1 cellular context compared by ENCODE assay signal in the genomic region with DNA sequence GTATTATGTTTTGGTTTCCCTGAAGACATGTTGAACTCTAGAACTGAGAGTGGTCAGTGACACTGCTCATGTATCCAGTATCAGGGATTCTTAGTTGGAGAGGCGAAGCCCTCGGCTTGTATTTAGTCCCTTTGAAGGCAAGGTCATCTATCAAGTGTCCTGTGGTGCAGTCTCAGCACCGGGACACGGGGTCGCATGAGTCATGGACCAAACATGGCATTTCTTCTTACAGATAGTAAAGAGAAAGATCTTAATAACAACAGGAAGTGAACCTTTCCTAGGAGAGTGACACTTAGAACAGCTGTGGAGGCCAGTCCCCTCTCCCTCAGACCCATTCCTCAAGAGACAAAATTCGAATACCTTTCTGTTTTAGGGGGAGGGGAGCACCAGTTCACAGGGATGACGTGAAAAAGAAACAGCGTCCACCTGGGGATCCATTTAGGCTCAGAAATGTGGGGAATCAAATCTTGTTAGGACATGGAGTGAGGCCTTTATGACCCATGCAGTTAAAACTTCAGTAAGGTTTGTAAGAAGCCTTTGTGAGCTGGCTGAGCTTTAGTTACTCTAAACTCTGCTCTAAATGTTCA.
TF ChIP-seq lines count a peak whose summit lies in the region.

No MANE protein-coding gene starts in this region.

TF ChIP-seq in K562, 482 proteins besides CTCF, POLR2A, EP300 and RAD21 (continued from another document):
- TF ChIP-seq, protein P1, sequence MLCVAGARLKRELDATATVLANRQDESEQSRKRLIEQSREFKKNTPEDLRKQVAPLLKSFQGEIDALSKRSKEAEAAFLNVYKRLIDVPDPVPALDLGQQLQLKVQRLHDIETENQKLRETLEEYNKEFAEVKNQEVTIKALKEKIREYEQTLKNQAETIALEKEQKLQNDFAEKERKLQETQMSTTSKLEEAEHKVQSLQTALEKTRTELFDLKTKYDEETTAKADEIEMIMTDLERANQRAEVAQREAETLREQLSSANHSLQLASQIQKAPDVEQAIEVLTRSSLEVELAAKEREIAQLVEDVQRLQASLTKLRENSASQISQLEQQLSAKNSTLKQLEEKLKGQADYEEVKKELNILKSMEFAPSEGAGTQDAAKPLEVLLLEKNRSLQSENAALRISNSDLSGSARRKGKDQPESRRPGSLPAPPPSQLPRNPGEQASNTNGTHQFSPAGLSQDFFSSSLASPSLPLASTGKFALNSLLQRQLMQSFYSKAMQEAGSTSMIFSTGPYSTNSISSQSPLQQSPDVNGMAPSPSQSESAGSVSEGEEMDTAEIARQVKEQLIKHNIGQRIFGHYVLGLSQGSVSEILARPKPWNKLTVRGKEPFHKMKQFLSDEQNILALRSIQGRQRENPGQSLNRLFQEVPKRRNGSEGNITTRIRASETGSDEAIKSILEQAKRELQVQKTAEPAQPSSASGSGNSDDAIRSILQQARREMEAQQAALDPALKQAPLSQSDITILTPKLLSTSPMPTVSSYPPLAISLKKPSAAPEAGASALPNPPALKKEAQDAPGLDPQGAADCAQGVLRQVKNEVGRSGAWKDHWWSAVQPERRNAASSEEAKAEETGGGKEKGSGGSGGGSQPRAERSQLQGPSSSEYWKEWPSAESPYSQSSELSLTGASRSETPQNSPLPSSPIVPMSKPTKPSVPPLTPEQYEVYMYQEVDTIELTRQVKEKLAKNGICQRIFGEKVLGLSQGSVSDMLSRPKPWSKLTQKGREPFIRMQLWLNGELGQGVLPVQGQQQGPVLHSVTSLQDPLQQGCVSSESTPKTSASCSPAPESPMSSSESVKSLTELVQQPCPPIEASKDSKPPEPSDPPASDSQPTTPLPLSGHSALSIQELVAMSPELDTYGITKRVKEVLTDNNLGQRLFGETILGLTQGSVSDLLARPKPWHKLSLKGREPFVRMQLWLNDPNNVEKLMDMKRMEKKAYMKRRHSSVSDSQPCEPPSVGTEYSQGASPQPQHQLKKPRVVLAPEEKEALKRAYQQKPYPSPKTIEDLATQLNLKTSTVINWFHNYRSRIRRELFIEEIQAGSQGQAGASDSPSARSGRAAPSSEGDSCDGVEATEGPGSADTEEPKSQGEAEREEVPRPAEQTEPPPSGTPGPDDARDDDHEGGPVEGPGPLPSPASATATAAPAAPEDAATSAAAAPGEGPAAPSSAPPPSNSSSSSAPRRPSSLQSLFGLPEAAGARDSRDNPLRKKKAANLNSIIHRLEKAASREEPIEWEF (CRISPR knock-in tag; IDR thresholded peaks at IDR 0.05) = no peak
- TF ChIP-seq SUPT5H (IDR thresholded peaks at IDR 0.05) (peak; percentile 72), KAT2B (IDR thresholded peaks at IDR 0.05; ENCODE audit: low read depth, low read length) (no peak), OTX1 (CRISPR knock-in tag; IDR thresholded peaks at IDR 0.05) (no peak), XRCC3 (IDR thresholded peaks at IDR 0.05) (no peak), ETV1 (tag; conservative IDR thresholded peaks at IDR 0.05; ENCODE audit: low read depth) (peak; percentile 71), CBFB (CRISPR knock-in tag; IDR thresholded peaks at IDR 0.05) (no peak), TFAM (CRISPR knock-in tag; conservative IDR thresholded peaks at IDR 0.05) (no peak), FOXA3 (CRISPR knock-in tag; conservative IDR thresholded peaks at IDR 0.05 in 1 of 2, IDR thresholded peaks at IDR 0.05 in 1 of 2) (no peak), RBM25 (IDR thresholded peaks at IDR 0.05; ENCODE audit: low read depth, low read length, severe bottlenecking) (no peak), BRD9 (IDR thresholded peaks at IDR 0.05; ENCODE audit: low read depth, partially characterized antibody) (peak; percentile 88), MYNN (IDR thresholded peaks at IDR 0.05) (peak; percentile 76; the same call in 1 of the 2 replicates), MYNN (CRISPR knock-in tag; IDR thresholded peaks at IDR 0.05) (no peak), ZNF444 (CRISPR knock-in tag; IDR thresholded peaks at IDR 0.05) (no peak), ELF4 (CRISPR knock-in tag; IDR thresholded peaks at IDR 0.05) (peak; percentile 21; the same call in 1 of the 2 replicates), LEF1 (IDR thresholded peaks at IDR 0.05) (peak; percentile 91), BRCA1 (IDR thresholded peaks at IDR 0.05) (no peak), BRCA1 (CRISPR knock-in tag; IDR thresholded peaks at IDR 0.05) (no peak), TCF7L2 (IDR thresholded peaks at IDR 0.05; ENCODE audit: low read depth, low read length) (no peak)
- TF ChIP-seq, protein P2, sequence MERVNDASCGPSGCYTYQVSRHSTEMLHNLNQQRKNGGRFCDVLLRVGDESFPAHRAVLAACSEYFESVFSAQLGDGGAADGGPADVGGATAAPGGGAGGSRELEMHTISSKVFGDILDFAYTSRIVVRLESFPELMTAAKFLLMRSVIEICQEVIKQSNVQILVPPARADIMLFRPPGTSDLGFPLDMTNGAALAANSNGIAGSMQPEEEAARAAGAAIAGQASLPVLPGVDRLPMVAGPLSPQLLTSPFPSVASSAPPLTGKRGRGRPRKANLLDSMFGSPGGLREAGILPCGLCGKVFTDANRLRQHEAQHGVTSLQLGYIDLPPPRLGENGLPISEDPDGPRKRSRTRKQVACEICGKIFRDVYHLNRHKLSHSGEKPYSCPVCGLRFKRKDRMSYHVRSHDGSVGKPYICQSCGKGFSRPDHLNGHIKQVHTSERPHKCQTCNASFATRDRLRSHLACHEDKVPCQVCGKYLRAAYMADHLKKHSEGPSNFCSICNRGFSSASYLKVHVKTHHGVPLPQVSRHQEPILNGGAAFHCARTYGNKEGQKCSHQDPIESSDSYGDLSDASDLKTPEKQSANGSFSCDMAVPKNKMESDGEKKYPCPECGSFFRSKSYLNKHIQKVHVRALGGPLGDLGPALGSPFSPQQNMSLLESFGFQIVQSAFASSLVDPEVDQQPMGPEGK (CRISPR knock-in tag; IDR thresholded peaks at IDR 0.05; ENCODE audit: borderline replicate concordance) = peak; percentile 29; the same call in 1 of the 2 replicates
- TF ChIP-seq, protein P3, sequence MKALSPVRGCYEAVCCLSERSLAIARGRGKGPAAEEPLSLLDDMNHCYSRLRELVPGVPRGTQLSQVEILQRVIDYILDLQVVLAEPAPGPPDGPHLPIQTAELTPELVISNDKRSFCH (CRISPR knock-in tag; IDR thresholded peaks at IDR 0.05) = no peak
- TF ChIP-seq, protein P3 (tag; IDR thresholded peaks at IDR 0.05) = peak; percentile 78
- TF ChIP-seq, protein P4, sequence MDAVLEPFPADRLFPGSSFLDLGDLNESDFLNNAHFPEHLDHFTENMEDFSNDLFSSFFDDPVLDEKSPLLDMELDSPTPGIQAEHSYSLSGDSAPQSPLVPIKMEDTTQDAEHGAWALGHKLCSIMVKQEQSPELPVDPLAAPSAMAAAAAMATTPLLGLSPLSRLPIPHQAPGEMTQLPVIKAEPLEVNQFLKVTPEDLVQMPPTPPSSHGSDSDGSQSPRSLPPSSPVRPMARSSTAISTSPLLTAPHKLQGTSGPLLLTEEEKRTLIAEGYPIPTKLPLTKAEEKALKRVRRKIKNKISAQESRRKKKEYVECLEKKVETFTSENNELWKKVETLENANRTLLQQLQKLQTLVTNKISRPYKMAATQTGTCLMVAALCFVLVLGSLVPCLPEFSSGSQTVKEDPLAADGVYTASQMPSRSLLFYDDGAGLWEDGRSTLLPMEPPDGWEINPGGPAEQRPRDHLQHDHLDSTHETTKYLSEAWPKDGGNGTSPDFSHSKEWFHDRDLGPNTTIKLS (IDR thresholded peaks at IDR 0.05; ENCODE audit: borderline replicate concordance, low read depth) = peak; percentile 59; the same call in 1 of the 2 replicates
- TF ChIP-seq, protein P5, sequence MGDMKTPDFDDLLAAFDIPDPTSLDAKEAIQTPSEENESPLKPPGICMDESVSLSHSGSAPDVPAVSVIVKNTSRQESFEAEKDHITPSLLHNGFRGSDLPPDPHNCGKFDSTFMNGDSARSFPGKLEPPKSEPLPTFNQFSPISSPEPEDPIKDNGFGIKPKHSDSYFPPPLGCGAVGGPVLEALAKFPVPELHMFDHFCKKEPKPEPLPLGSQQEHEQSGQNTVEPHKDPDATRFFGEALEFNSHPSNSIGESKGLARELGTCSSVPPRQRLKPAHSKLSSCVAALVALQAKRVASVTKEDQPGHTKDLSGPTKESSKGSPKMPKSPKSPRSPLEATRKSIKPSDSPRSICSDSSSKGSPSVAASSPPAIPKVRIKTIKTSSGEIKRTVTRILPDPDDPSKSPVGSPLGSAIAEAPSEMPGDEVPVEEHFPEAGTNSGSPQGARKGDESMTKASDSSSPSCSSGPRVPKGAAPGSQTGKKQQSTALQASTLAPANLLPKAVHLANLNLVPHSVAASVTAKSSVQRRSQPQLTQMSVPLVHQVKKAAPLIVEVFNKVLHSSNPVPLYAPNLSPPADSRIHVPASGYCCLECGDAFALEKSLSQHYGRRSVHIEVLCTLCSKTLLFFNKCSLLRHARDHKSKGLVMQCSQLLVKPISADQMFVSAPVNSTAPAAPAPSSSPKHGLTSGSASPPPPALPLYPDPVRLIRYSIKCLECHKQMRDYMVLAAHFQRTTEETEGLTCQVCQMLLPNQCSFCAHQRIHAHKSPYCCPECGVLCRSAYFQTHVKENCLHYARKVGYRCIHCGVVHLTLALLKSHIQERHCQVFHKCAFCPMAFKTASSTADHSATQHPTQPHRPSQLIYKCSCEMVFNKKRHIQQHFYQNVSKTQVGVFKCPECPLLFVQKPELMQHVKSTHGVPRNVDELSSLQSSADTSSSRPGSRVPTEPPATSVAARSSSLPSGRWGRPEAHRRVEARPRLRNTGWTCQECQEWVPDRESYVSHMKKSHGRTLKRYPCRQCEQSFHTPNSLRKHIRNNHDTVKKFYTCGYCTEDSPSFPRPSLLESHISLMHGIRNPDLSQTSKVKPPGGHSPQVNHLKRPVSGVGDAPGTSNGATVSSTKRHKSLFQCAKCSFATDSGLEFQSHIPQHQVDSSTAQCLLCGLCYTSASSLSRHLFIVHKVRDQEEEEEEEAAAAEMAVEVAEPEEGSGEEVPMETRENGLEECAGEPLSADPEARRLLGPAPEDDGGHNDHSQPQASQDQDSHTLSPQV (IDR thresholded peaks at IDR 0.05) = peak; percentile 93
- TF ChIP-seq, protein P6, sequence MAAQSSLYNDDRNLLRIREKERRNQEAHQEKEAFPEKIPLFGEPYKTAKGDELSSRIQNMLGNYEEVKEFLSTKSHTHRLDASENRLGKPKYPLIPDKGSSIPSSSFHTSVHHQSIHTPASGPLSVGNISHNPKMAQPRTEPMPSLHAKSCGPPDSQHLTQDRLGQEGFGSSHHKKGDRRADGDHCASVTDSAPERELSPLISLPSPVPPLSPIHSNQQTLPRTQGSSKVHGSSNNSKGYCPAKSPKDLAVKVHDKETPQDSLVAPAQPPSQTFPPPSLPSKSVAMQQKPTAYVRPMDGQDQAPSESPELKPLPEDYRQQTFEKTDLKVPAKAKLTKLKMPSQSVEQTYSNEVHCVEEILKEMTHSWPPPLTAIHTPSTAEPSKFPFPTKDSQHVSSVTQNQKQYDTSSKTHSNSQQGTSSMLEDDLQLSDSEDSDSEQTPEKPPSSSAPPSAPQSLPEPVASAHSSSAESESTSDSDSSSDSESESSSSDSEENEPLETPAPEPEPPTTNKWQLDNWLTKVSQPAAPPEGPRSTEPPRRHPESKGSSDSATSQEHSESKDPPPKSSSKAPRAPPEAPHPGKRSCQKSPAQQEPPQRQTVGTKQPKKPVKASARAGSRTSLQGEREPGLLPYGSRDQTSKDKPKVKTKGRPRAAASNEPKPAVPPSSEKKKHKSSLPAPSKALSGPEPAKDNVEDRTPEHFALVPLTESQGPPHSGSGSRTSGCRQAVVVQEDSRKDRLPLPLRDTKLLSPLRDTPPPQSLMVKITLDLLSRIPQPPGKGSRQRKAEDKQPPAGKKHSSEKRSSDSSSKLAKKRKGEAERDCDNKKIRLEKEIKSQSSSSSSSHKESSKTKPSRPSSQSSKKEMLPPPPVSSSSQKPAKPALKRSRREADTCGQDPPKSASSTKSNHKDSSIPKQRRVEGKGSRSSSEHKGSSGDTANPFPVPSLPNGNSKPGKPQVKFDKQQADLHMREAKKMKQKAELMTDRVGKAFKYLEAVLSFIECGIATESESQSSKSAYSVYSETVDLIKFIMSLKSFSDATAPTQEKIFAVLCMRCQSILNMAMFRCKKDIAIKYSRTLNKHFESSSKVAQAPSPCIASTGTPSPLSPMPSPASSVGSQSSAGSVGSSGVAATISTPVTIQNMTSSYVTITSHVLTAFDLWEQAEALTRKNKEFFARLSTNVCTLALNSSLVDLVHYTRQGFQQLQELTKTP (IDR thresholded peaks at IDR 0.05; ENCODE audit: low read depth in 1 of 2, partially characterized antibody in 2 of 2) = peak; percentile 65 to 71
